ENCODE assay signal across 13 cellular contexts in genomic region chr11:1077033-1077416, GRCh38. TPM values are rescaled to one million over a fixed set of nuclear protein-coding genes. Genes with fewer than 3 reads are reported as not detected.
DNase-seq lines count a peak whose midpoint lies in the region; ATAC-seq lines count a peak whose summit lies in the region.
"Had no signal": no experiment of that assay in that cellular context is flagged by ENCODE, and none has a peak within 500 bp of the region (broad histone marks: within the 10 kb centered on the region; RNA-seq: fewer than 3 reads in every experiment).

No MANE protein-coding gene starts in this region.

- no peak overlapping the region for H3K27ac Mint-ChIP-seq in stimulated activated naive CD8-positive, alpha-beta T cell treated with anti-CD3 and anti-CD28 coated beads, Interleukin-15, amount 100 ng/mL, for 72 hours

- peak; percentile 51 for ATAC-seq in stimulated activated naive CD8-positive, alpha-beta T cell treated with anti-CD3 and anti-CD28 coated beads, Interleukin-15, amount 100 ng/mL, for 72 hours
- no peak for ATAC-seq in stimulated activated naive CD8-positive, alpha-beta T cell treated with anti-CD3 and anti-CD28 coated beads, Interleukin-15, Interleukin-2, amounts not matched to agents 100 U/mL and 50 U/mL, for 24 hours
- no peak for ATAC-seq in sciatic nerve
- ATAC-seq in GM18907 (IDR thresholded peaks at IDR 0.05; ENCODE audit: unreplicated experiment), result no peak

- H3K4me1 Mint-ChIP-seq in stimulated activated naive CD8-positive, alpha-beta T cell treated with anti-CD3 and anti-CD28 coated beads, Interleukin-15, amount 100 ng/mL, for 72 hours, result no peaks in the 10 kb centered on the region

- DNase-seq in activated CD8-positive, alpha-beta memory T cell treated with anti-CD3 and anti-CD28 coated beads, Interleukin-2, amount 50 U/mL, for 4 hours, result peak; percentile 11
- DNase-seq in activated CD8-positive, alpha-beta memory T cell treated with anti-CD3 and anti-CD28 coated beads for 24 hours, result no peak
- peak in 1 of 2 donors; percentile 8 for DNase-seq in stimulated activated naive CD8-positive, alpha-beta T cell treated with anti-CD3 and anti-CD28 coated beads, Interleukin-15, amount 100 ng/mL, for 72 hours
- DNase-seq in stimulated activated naive CD8-positive, alpha-beta T cell treated with anti-CD3 and anti-CD28 coated beads, Interleukin-15, Interleukin-2, amounts not matched to agents 100 U/mL and 50 U/mL, for 24 hours, result no peak
- DNase-seq in sciatic nerve (ENCODE audit: low spot score), result peak; percentile 56
- no peak for DNase-seq in NCI-H1930 (lab: John Stamatoyannopoulos, UW)
- DNase-seq in NCI-H2107 (lab: John Stamatoyannopoulos, UW), result no peak
- DNase-seq: KG1, NCI-H1048, NCI-H69 had no signal

- no peaks in the 10 kb centered on the region for H3K27me3 Mint-ChIP-seq in stimulated activated naive CD8-positive, alpha-beta T cell treated with anti-CD3 and anti-CD28 coated beads, Interleukin-15, amount 100 ng/mL, for 72 hours

- intact Hi-C loops in sciatic nerve (cut with DNase I), result no loop called here

- no peaks in the 10 kb centered on the region for H3K9me3 Mint-ChIP-seq in stimulated activated naive CD8-positive, alpha-beta T cell treated with anti-CD3 and anti-CD28 coated beads, Interleukin-15, amount 100 ng/mL, for 72 hours

- no peak overlapping the region for H3K4me3 Mint-ChIP-seq in stimulated activated naive CD8-positive, alpha-beta T cell treated with anti-CD3 and anti-CD28 coated beads, Interleukin-15, amount 100 ng/mL, for 72 hours

RNA-seq across cellular contexts. Expression of gene MUC2, which starts 2.4 kb away (rescaled TPM):
- not detected for total RNA-seq in sciatic nerve
- total RNA-seq: M059J had no signal

RNA-seq across cellular contexts. Expression of gene MUC6, which starts 40.5 kb away (rescaled TPM):
- not detected for total RNA-seq in sciatic nerve
- total RNA-seq: Caco-2, M059J had no signal

Comparison
In these comparisons a context has a peak if more than half of its experiments do, and no peak if none do; other contexts are left out.
1. DNase-seq: peak in activated CD8-positive, alpha-beta memory T cell treated with anti-CD3 and anti-CD28 coated beads, Interleukin-2, amount 50 U/mL, for 4 hours (single experiment) and sciatic nerve (single experiment); none in activated CD8-positive, alpha-beta memory T cell treated with anti-CD3 and anti-CD28 coated beads for 24 hours (single experiment), stimulated activated naive CD8-positive, alpha-beta T cell treated with anti-CD3 and anti-CD28 coated beads, Interleukin-15, Interleukin-2, amounts not matched to agents 100 U/mL and 50 U/mL, for 24 hours (single experiment), NCI-H1930 (0 of 2) and NCI-H2107 (single experiment).